In genomic region chr2:39099311-39099710, GRCh38 we compare ENCODE assay signal across 1 cellular context.
TF ChIP-seq lines count a peak whose summit lies in the region.

No MANE protein-coding gene starts in this region.

TF ChIP-seq in HepG2, 621 proteins besides CTCF, POLR2A, EP300 and RAD21 (continued from another document):
- TF ChIP-seq HINFP (CRISPR knock-in tag; IDR thresholded peaks at IDR 0.05; ENCODE audit: low read depth) (no peak), MYC (CRISPR knock-in tag; IDR thresholded peaks at IDR 0.05; ENCODE audit: borderline replicate concordance) (no peak), ARHGAP35 (CRISPR knock-in tag; IDR thresholded peaks at IDR 0.05; ENCODE audit: borderline replicate concordance) (no peak), ZNF777 (CRISPR knock-in tag; IDR thresholded peaks at IDR 0.05) (no peak), IKZF4 (CRISPR knock-in tag; IDR thresholded peaks at IDR 0.05; ENCODE audit: borderline replicate concordance, low read depth, not compliant biosample characterization) (no peak), ZNF33A (CRISPR knock-in tag; IDR thresholded peaks at IDR 0.05; ENCODE audit: borderline replicate concordance) (no peak), SIN3B (IDR thresholded peaks at IDR 0.05; ENCODE audit: low read length) (no peak), ZNF333 (CRISPR knock-in tag; IDR thresholded peaks at IDR 0.05; ENCODE audit: borderline replicate concordance) (no peak)
